ENCODE assay signal across 10 cellular contexts in the genomic region with DNA sequence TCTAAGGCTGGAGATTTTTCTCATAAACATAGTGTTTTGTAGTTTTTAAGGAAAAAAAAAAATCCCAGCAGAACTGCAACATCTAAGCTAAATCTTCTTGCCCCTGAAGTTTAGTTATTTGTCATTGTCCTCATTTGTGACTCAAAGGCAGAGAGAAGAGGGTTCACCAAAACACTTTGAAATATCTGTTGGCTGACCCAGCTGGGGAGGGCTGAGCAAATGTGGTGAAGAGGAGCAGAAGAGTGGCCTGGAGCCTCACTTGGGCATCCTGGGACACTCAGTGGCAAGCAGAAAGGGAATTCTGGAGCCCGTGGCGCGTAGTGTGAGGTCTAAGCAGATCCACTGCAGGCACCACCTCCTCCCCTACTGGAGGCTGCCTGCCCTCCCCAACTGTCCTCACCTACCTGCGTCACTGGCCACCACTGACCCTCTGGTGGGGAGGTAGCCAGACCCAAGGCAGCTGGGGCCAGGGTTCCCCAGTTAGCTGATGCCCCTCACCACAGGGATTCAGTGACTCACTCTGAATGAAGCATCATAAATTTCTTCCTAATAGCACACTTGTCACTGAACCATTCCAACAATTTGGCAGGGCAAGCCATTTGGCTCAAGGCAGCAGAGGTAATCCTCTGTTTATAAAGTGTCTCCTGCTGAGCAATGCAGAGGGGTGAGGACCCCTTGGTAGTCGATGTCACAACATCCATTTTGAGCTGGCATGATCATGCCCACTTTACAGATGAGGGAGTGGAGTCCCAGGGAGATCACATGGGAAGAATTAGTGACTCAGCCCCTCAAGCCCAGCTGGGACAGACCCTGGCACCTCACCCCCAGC.
DNase-seq lines count a peak whose midpoint lies in the region; FAIRE-seq and TF ChIP-seq lines count a peak whose summit lies in the region.
"Had no signal": no experiment of that assay in that cellular context is flagged by ENCODE, and none has a peak within 500 bp of the region (broad histone marks: within the 10 kb centered on the region; RNA-seq: fewer than 3 reads in every experiment).

No MANE protein-coding gene starts in this region.

- H3K27ac ChIP-seq in HEK293 (ENCODE audit: extremely low read depth, low read depth, low read length), result no peak overlapping the region
- H3K27ac ChIP-seq: cardiac muscle cell had no signal

- POLR2A ChIA-PET in HEK293 (lab: Yijun Ruan, JAX), result interaction anchor here (1.7 to 2.4 kb wide), 2 partner anchors 24 to 96 kb away, joined by 5 to 25 read pairs; a partner anchor contains a TSS

- no peak overlapping the region for H3K4me3 ChIP-seq in HEK293 (ENCODE audit: low read depth, low read length)
- H3K4me3 ChIP-seq: cardiac muscle cell had no signal

- CTCF ChIA-PET in HEK293 (lab: Yijun Ruan, JAX), result interaction anchor here (0.6 to 1.4 kb wide), 5 partner anchors 28 to 99 kb away, joined by 3 to 6 read pairs (median 4); no protein-coding TSS in a partner anchor

- H3K36me3 ChIP-seq in HEK293 (ENCODE audit: control insufficient read depth in 2 of 2, insufficient read depth in 1 of 2, low read length in 2 of 2), result no peaks in the 10 kb centered on the region
- H3K36me3 ChIP-seq: cardiac muscle cell had no signal

- FAIRE-seq in RCC 7860 (lab: Jason Lieb, UNC), result peak; percentile 91

- DNase-seq in DMS79 treated with DMSO at 0.1 percent for 48 hours (lab: John Stamatoyannopoulos, UW), result peak; percentile 73
- DNase-seq in RCC 7860 (ENCODE audit: low spot score), result peak; percentile 99
- peak; percentile 84 for DNase-seq in kidney tubule cell (ENCODE audit: low spot score)
- DNase-seq in germinal center (ENCODE audit: low spot score), result no peak
- no peak for DNase-seq in activated effector memory CD4-positive, alpha-beta T cell treated with Interleukin-2 at 50 U/mL for 16 hours
- DNase-seq in HPDE6-E6E7 (ENCODE audit: extremely low spot score), result no peak
- no peak for DNase-seq in activated CD4-positive, alpha-beta T cell treated with anti-CD3 and anti-CD28 coated beads, Interleukin-2, amount 50 U/mL, for 4 hours
- DNase-seq: H9 had no signal

- no peaks in the 10 kb centered on the region for H3K9me3 ChIP-seq in HEK293 (ENCODE audit: control insufficient read depth, insufficient read depth, low read depth, low read length)

- H3K4me1 ChIP-seq in HEK293 (ENCODE audit: control insufficient read depth, insufficient read depth, low read length), result no peaks in the 10 kb centered on the region

- TF ChIP-seq CTCF in HEK293 (tag by site-specific recombination; IDR thresholded peaks at IDR 0.05), result no peak

TF ChIP-seq in HEK293, 187 proteins besides CTCF, POLR2A, EP300 and RAD21 (continues in another document):
- TF ChIP-seq ZBTB48 (tag by site-specific recombination; IDR thresholded peaks at IDR 0.05), result 0 out of 2 replicates have a peak, but pooled peaks have one; percentile 20
- TF ChIP-seq ZNF350 (tag by site-specific recombination; IDR thresholded peaks at IDR 0.05), result no peak
- TF ChIP-seq, protein P1, sequence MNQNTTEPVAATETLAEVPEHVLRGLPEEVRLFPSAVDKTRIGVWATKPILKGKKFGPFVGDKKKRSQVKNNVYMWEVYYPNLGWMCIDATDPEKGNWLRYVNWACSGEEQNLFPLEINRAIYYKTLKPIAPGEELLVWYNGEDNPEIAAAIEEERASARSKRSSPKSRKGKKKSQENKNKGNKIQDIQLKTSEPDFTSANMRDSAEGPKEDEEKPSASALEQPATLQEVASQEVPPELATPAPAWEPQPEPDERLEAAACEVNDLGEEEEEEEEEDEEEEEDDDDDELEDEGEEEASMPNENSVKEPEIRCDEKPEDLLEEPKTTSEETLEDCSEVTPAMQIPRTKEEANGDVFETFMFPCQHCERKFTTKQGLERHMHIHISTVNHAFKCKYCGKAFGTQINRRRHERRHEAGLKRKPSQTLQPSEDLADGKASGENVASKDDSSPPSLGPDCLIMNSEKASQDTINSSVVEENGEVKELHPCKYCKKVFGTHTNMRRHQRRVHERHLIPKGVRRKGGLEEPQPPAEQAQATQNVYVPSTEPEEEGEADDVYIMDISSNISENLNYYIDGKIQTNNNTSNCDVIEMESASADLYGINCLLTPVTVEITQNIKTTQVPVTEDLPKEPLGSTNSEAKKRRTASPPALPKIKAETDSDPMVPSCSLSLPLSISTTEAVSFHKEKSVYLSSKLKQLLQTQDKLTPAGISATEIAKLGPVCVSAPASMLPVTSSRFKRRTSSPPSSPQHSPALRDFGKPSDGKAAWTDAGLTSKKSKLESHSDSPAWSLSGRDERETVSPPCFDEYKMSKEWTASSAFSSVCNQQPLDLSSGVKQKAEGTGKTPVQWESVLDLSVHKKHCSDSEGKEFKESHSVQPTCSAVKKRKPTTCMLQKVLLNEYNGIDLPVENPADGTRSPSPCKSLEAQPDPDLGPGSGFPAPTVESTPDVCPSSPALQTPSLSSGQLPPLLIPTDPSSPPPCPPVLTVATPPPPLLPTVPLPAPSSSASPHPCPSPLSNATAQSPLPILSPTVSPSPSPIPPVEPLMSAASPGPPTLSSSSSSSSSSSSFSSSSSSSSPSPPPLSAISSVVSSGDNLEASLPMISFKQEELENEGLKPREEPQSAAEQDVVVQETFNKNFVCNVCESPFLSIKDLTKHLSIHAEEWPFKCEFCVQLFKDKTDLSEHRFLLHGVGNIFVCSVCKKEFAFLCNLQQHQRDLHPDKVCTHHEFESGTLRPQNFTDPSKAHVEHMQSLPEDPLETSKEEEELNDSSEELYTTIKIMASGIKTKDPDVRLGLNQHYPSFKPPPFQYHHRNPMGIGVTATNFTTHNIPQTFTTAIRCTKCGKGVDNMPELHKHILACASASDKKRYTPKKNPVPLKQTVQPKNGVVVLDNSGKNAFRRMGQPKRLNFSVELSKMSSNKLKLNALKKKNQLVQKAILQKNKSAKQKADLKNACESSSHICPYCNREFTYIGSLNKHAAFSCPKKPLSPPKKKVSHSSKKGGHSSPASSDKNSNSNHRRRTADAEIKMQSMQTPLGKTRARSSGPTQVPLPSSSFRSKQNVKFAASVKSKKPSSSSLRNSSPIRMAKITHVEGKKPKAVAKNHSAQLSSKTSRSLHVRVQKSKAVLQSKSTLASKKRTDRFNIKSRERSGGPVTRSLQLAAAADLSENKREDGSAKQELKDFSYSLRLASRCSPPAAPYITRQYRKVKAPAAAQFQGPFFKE (tag by site-specific recombination; IDR thresholded peaks at IDR 0.05; ENCODE audit: borderline replicate concordance), result no peak
- no peak for TF ChIP-seq ZNF558 (tag by site-specific recombination; IDR thresholded peaks at IDR 0.05)
- no peak for TF ChIP-seq ZNF426 (tag by site-specific recombination; IDR thresholded peaks at IDR 0.05)
- no peak for TF ChIP-seq ZBTB1 (tag by site-specific recombination; IDR thresholded peaks at IDR 0.05)
- no peak for TF ChIP-seq ZNF16 (tag by site-specific recombination; IDR thresholded peaks at IDR 0.05; ENCODE audit: low read depth)
- TF ChIP-seq ZNF843 (tag by site-specific recombination; IDR thresholded peaks at IDR 0.05), result no peak; the same call in 1 of the 2 replicates
- no peak for TF ChIP-seq ZNF473 (tag by site-specific recombination; IDR thresholded peaks at IDR 0.05)
- TF ChIP-seq, protein P2, sequence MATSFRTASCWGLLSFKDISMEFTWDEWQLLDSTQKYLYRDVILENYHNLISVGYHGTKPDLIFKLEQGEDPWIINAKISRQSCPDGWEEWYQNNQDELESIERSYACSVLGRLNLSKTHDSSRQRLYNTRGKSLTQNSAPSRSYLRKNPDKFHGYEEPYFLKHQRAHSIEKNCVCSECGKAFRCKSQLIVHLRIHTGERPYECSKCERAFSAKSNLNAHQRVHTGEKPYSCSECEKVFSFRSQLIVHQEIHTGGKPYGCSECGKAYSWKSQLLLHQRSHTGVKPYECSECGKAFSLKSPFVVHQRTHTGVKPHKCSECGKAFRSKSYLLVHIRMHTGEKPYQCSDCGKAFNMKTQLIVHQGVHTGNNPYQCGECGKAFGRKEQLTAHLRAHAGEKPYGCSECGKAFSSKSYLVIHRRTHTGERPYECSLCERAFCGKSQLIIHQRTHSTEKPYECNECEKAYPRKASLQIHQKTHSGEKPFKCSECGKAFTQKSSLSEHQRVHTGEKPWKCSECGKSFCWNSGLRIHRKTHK (tag by site-specific recombination; IDR thresholded peaks at IDR 0.05), result no peak
- peak; percentile 86 for TF ChIP-seq ZIC2 (tag by site-specific recombination; IDR thresholded peaks at IDR 0.05)
- no peak for TF ChIP-seq ZBTB20 (tag by site-specific recombination; IDR thresholded peaks at IDR 0.05)
- TF ChIP-seq, protein P3, sequence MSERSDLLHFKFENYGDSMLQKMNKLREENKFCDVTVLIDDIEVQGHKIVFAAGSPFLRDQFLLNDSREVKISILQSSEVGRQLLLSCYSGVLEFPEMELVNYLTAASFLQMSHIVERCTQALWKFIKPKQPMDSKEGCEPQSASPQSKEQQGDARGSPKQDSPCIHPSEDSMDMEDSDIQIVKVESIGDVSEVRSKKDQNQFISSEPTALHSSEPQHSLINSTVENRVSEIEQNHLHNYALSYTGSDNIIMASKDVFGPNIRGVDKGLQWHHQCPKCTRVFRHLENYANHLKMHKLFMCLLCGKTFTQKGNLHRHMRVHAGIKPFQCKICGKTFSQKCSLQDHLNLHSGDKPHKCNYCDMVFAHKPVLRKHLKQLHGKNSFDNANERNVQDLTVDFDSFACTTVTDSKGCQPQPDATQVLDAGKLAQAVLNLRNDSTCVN (tag by site-specific recombination; optimal IDR thresholded peaks at IDR 0.05), result no peak
- TF ChIP-seq ZNF621 (tag by site-specific recombination; IDR thresholded peaks at IDR 0.05), result no peak
- TF ChIP-seq ZEB2 (tag by site-specific recombination; IDR thresholded peaks at IDR 0.05), result peak; percentile 41; the same call in 1 of the 2 replicates
- TF ChIP-seq ZSCAN23 (tag by site-specific recombination; IDR thresholded peaks at IDR 0.05), result no peak
- TF ChIP-seq ZNF629 (tag by site-specific recombination; IDR thresholded peaks at IDR 0.05), result peak; percentile 55; the same call in 1 of the 2 replicates
- TF ChIP-seq ZNF660 (tag by site-specific recombination; IDR thresholded peaks at IDR 0.05), result peak; percentile 30; the same call in 1 of the 2 replicates
- no peak for TF ChIP-seq ZNF585B (tag by site-specific recombination; IDR thresholded peaks at IDR 0.05)

Comparison
In these comparisons a context has a peak if more than half of its experiments do, and no peak if none do; other contexts are left out.
1. DNase-seq: peak in DMS79 treated with DMSO at 0.1 percent for 48 hours (single experiment), RCC 7860 (single experiment) and kidney tubule cell (single experiment); none in germinal center (single experiment), activated effector memory CD4-positive, alpha-beta T cell treated with Interleukin-2 at 50 U/mL for 16 hours (single experiment), HPDE6-E6E7 (single experiment) and activated CD4-positive, alpha-beta T cell treated with anti-CD3 and anti-CD28 coated beads, Interleukin-2, amount 50 U/mL, for 4 hours (0 of 2).